Comparison of ENCODE assay signal across 8 cellular contexts in genomic region chr9:72363908-72364678, GRCh38. TPM values are rescaled to one million over a fixed set of nuclear protein-coding genes. Genes with fewer than 3 reads are reported as not detected.
DNase-seq lines count a peak whose midpoint lies in the region; ATAC-seq and TF ChIP-seq lines count a peak whose summit lies in the region.

No MANE protein-coding gene starts in this region.

- peak; percentile 48 to 51 for ATAC-seq in activated CD4-positive, CD25-positive, alpha-beta regulatory T cell treated with anti-CD3 and anti-CD28 coated beads, Interleukin-2, amount 50 U/mL, for 24 hours
- ATAC-seq in central memory CD8-positive, alpha-beta T cell (replicated peaks; ENCODE audit: extremely low read depth, poor library complexity, severe bottlenecking) = peak; percentile 60

- peak overlapping the region; percentile 82 for H3K27ac Mint-ChIP-seq in central memory CD8-positive, alpha-beta T cell (ENCODE audit: low read depth)

- H3K9ac ChIP-seq in GM23248 (peak overlapping the region; percentile 98), Loucy (ENCODE audit: low read depth, low read length, poor library complexity, severe bottlenecking) (peak overlapping the region; percentile 92)

- H2AFZ ChIP-seq in GM23248 (no peak overlapping the region), Loucy (ENCODE audit: low read length) (no peak overlapping the region)

- H3K27me3 ChIP-seq in GM23248 (replicated peaks; ENCODE audit: insufficient read depth) = no peaks in the 10 kb centered on the region
- peaks cover 6% of the 10 kb centered on the region for H3K27me3 ChIP-seq in Loucy (ENCODE audit: insufficient read depth, low read length, poor library complexity, severe bottlenecking)

- peak overlapping the region; percentile 98 for H3K4me2 ChIP-seq in GM23248 (ENCODE audit: unreplicated experiment)
- peak overlapping the region; percentile 99 for H3K4me2 ChIP-seq in Loucy (ENCODE audit: low read depth, low read length, poor library complexity, severe bottlenecking)

- H3K36me3 Mint-ChIP-seq in central memory CD8-positive, alpha-beta T cell (ENCODE audit: insufficient read depth) = peaks cover 47% of the 10 kb centered on the region

- H3K9me3 Mint-ChIP-seq in central memory CD8-positive, alpha-beta T cell = no peaks in the 10 kb centered on the region

- H3K4me1 ChIP-seq in GM23248 (ENCODE audit: insufficient read depth) (peaks cover 22% of the 10 kb centered on the region), Loucy (ENCODE audit: insufficient read depth, low read length, poor library complexity, severe bottlenecking) (peaks cover 50% of the 10 kb centered on the region)

- no peaks in the 10 kb centered on the region for H3K27me3 Mint-ChIP-seq in central memory CD8-positive, alpha-beta T cell

- peaks cover 58% of the 10 kb centered on the region for H3K79me2 ChIP-seq in GM23248 (ENCODE audit: insufficient read depth)
- peaks cover 59% of the 10 kb centered on the region for H3K79me2 ChIP-seq in Loucy (ENCODE audit: insufficient read depth, low read length)

- peaks cover 38% of the 10 kb centered on the region for H3K4me1 Mint-ChIP-seq in central memory CD8-positive, alpha-beta T cell

- H3K4me3 ChIP-seq in GM12865 (ENCODE audit: low read depth, low read length) (peak overlapping the region; percentile 97), GM23248 (peak overlapping the region; percentile 89), Loucy (ENCODE audit: low read length, poor library complexity, severe bottlenecking) (peak overlapping the region; percentile 90)

- TF ChIP-seq CTCF in GM12865 (IDR thresholded peaks at IDR 0.05; ENCODE audit: insufficient read depth, low read depth, low read length, missing control alignments) = no peak
- TF ChIP-seq CTCF in Loucy (conservative IDR thresholded peaks at IDR 0.05; ENCODE audit: low read length) = no peak

- in situ Hi-C loops in GM23248 (cut with MboI) = no loop called here

- H3K27ac ChIP-seq in GM23248 = peak overlapping the region; percentile 100

- H3F3A ChIP-seq in GM23248 (ENCODE audit: insufficient read depth) = peaks cover 56% of the 10 kb centered on the region
- H3F3A ChIP-seq in Loucy (ENCODE audit: low read depth) = no peaks in the 10 kb centered on the region

- WGBS in GM23248 (ENCODE audit: low coverage in 1 of 2, low lambda C conversion rate in 2 of 2, missing lambda C conversion rate in 2 of 2), 2 experiments = 0 to 2% methylated on average over 33 to 45 of the region's 73 CpGs

- DNase-seq in GM12865 (ENCODE audit: low read depth) (peak; percentile 83), GM23248 (peak; percentile 82), kidney glomerular epithelial cell (lab: John Stamatoyannopoulos, UW) (peak; percentile 64), GOT3 (lab: John Stamatoyannopoulos, UW) (no peak)
- DNase-seq in central memory CD8-positive, alpha-beta T cell (ENCODE audit: low spot score in 2 of 2) = peak; percentile 44 to 56
- peak; percentile 31 to 55 (median 44) for DNase-seq in stimulated activated CD4-positive, alpha-beta T cell treated with anti-CD3 and anti-CD28 coated beads, Interleukin-1b, Interleukin-23, amount 100 ng/mL, for 24 hours (ENCODE audit: low read depth in 4 of 4, low spot score in 1 of 4)

- H4K20me1 ChIP-seq in GM23248 (ENCODE audit: insufficient read depth) (peaks cover 16% of the 10 kb centered on the region; the same call in 1 of the 2 replicates), Loucy (ENCODE audit: insufficient read depth, low read length, poor library complexity, severe bottlenecking) (peaks cover 55% of the 10 kb centered on the region)

- H3K4me3 Mint-ChIP-seq in central memory CD8-positive, alpha-beta T cell = peak overlapping the region; percentile 94

- H3K9me2 ChIP-seq in GM23248 (ENCODE audit: insufficient read depth) = no peaks in the 10 kb centered on the region
- no peaks in the 10 kb centered on the region for H3K9me2 ChIP-seq in Loucy (replicated peaks; ENCODE audit: low read depth, low read length)

- H3K36me3 ChIP-seq in GM23248 (ENCODE audit: low read depth) = peaks cover 35% of the 10 kb centered on the region
- peaks cover 23% of the 10 kb centered on the region for H3K36me3 ChIP-seq in Loucy (ENCODE audit: insufficient read depth, low read length)

- H3K9me3 ChIP-seq in GM23248 (ENCODE audit: low read depth) (no peaks in the 10 kb centered on the region), Loucy (ENCODE audit: insufficient read depth, low read depth, low read length) (no peaks in the 10 kb centered on the region)

RNA-seq across cellular contexts. Expression of gene ZFAND5, which starts 0.9 kb away (rescaled TPM):
- 166 and 184 TPM in 2 replicates for total RNA-seq in GM23248 (2014; rRNA removed; shearing (Covaris generic))
- polyA plus RNA-seq in GM23248 (2016; fragmentation: Nextera tagmentation; extraction: Ambion mirVana) = 178 and 181 TPM in 2 replicates
